8 cellular contexts compared by ENCODE assay signal in the genomic region with DNA sequence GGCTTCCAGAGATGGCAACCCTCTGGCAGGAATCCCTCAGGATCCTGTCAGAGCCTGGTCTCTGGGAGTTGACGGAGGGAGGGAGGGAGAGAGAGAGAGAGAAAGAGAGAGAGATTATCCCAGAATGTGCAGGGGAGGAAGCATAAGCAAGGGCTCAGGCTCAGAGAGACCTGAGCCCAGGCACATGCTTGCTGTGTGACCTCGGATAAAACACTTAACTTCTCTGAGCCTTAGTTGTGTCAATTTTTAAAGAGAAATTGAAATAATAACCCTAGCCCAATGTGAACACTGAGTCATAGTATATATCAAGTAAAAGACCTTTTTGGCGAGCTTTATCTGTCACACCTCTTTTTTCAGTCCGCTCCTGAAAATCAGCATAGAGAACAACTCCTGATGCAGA. TPM values are rescaled to one million over a fixed set of nuclear protein-coding genes. Genes with fewer than 3 reads are reported as not detected.
DNase-seq lines count a peak whose midpoint lies in the region; ATAC-seq and TF ChIP-seq lines count a peak whose summit lies in the region.

No MANE protein-coding gene starts in this region.

- peak overlapping the region; percentile 90 to 98 (median 94) for H3K4me3 Mint-ChIP-seq in naive thymus-derived CD8-positive, alpha-beta T cell

- H3K27ac ChIP-seq in AG04450 (ENCODE audit: low read depth, low read length) (peak overlapping the region; percentile 80), KOPT-K1 (ENCODE audit: low read depth, low read length, poor library complexity, severe bottlenecking) (peak overlapping the region; percentile 98), cingulate gyrus (ENCODE audit: low read depth, low read length) (peak overlapping the region; percentile 96)

- no peak for TF ChIP-seq CTCF in AG04450 (IDR thresholded peaks at IDR 0.05; ENCODE audit: low read depth, low read length)

- CTCF ChIA-PET in AG04450 (lab: Charles Lee): interaction anchor here (1.3 to 1.4 kb wide), 2 partner anchors 227 to 355 kb away, joined by 5 to 7 read pairs; partner anchors contain the start of gene RRAGB

- H3K27me3 ChIP-seq in AG04450 (ENCODE audit: control insufficient read depth, insufficient read depth, low read length): no peaks in the 10 kb centered on the region

- H3K4me1 Mint-ChIP-seq in naive thymus-derived CD8-positive, alpha-beta T cell: peaks cover 3 to 23% (median 15%) of the 10 kb centered on the region in 4 donors

- H3K9me3 ChIP-seq in AG04450 (ENCODE audit: control insufficient read depth, insufficient read depth, low read length) (no peaks in the 10 kb centered on the region), KOPT-K1 (ENCODE audit: insufficient read depth, low read length, poor library complexity, severe bottlenecking) (no peaks in the 10 kb centered on the region)

- H3K36me3 ChIP-seq in KOPT-K1 (ENCODE audit: insufficient read depth, low read length): peaks cover 6% of the 10 kb centered on the region; the same call in 1 of the 2 replicates

- no peak for DNase-seq in AG04450 (ENCODE audit: low read depth, low spot score)
- DNase-seq in naive thymus-derived CD8-positive, alpha-beta T cell: no peak
- no peak for DNase-seq in globus pallidus (ENCODE audit: low spot score)
- DNase-seq in GOT3 (lab: John Stamatoyannopoulos, UW): no peak
- DNase-seq in amniotic stem cell (lab: John Stamatoyannopoulos, UW): no peak
- DNase-seq in activated CD8-positive, alpha-beta memory T cell treated with anti-CD3 and anti-CD28 coated beads for 24 hours: no peak

- H3K27ac Mint-ChIP-seq in naive thymus-derived CD8-positive, alpha-beta T cell: peak overlapping the region; percentile 37 to 99 (median 98)

- H3K4me3 ChIP-seq in AG04450 (ENCODE audit: low read depth, low read length): peak overlapping the region; percentile 71

- no peaks in the 10 kb centered on the region for H3K27me3 Mint-ChIP-seq in naive thymus-derived CD8-positive, alpha-beta T cell

- H3K9me3 Mint-ChIP-seq in naive thymus-derived CD8-positive, alpha-beta T cell: no peaks in the 10 kb centered on the region

- POLR2A ChIA-PET in AG04450 (lab: Yijun Ruan, JAX): no interaction called here
- POLR2A ChIA-PET in naive thymus-derived CD8-positive, alpha-beta T cell (lab: Charles Lee): interaction anchor here (2.4 kb wide), 1 partner anchor 38 kb away, joined by 42 read pairs; the partner anchor contains the start of gene MAGEH1

- no peak for ATAC-seq in naive thymus-derived CD8-positive, alpha-beta T cell

- H3K36me3 Mint-ChIP-seq in naive thymus-derived CD8-positive, alpha-beta T cell: no peaks in the 10 kb centered on the region

RNA-seq across cellular contexts. Expression of gene USP51, which starts 0.5 kb away (rescaled TPM):
- polyA plus RNA-seq in AG04450 (2011; rRNA removed): 0.96 and 1.4 TPM in 2 replicates
- 3.8 and 4.3 TPM in 2 replicates for polyA minus RNA-seq in AG04450 (2011; rRNA and poly(A)+ RNA removed)
- 1 to 10 TPM; 4.6 to 7.3 TPM for total RNA-seq in naive thymus-derived CD8-positive, alpha-beta T cell
- polyA plus RNA-seq in naive thymus-derived CD8-positive, alpha-beta T cell: 1 to 10 TPM in 1 of 3 donors, under 1 TPM in 2; 0.53 to 1.3 (median 0.60) TPM

RNA-seq across cellular contexts. Expression of gene MAGEH1, which starts 38.2 kb away (rescaled TPM):
- polyA plus RNA-seq in AG04450 (2011; rRNA removed): 31.5 and 41.9 TPM in 2 replicates
- 12.9 and 14.7 TPM in 2 replicates for polyA minus RNA-seq in AG04450 (2011; rRNA and poly(A)+ RNA removed)
- 10 to 100 TPM; 25.6 to 26.9 TPM for total RNA-seq in naive thymus-derived CD8-positive, alpha-beta T cell
- polyA plus RNA-seq in naive thymus-derived CD8-positive, alpha-beta T cell: 10 to 100 TPM; 27.4 to 45.1 (median 37.0) TPM
